Comparison of ENCODE assay signal across 23 cellular contexts in genomic region chr22:29208502-29208862, GRCh38. TPM values are rescaled to one million over a fixed set of nuclear protein-coding genes. Genes with fewer than 3 reads are reported as not detected.
DNase-seq lines count a peak whose midpoint lies in the region; ATAC-seq, FAIRE-seq and TF ChIP-seq lines count a peak whose summit lies in the region.
"Had no signal": no experiment of that assay in that cellular context is flagged by ENCODE, and none has a peak within 500 bp of the region (broad histone marks: within the 10 kb centered on the region; RNA-seq: fewer than 3 reads in every experiment).

No MANE protein-coding gene starts in this region.

- TF ChIP-seq CTCF in astrocyte of the cerebellum (IDR thresholded peaks at IDR 0.05; ENCODE audit: low read depth, low read length, missing control alignments) (peak; percentile 22), neural crest cell (conservative IDR thresholded peaks at IDR 0.05) (peak; percentile 31)

- H3K36me3 Mint-ChIP-seq in neural crest cell (ENCODE audit: low read depth), result no peaks in the 10 kb centered on the region
- H3K36me3 Mint-ChIP-seq: activated naive CD8-positive, alpha-beta T cell treated with anti-CD3 and anti-CD28 coated beads, Interleukin-2, amount 10 ng/mL, durations not matched to agents 7 days and 5 days; CD8-positive, alpha-beta T cell; IgD-negative memory B cell; immature natural killer cell had no signal

- peak overlapping the region in 1 of 11 experiments; percentile 19; a peak in 1 of 22 replicates for H3K9ac ChIP-seq in BLaER1 treated with 17β-estradiol and CSF1 and Interleukin-3, amounts not matched to agents 10 nM and 100 nM

- no peak overlapping the region for H3K27ac ChIP-seq in BLaER1 treated with 17β-estradiol and CSF1 and Interleukin-3, amounts not matched to agents 10 nM and 100 nM
- H3K27ac ChIP-seq: breast epithelium, left ventricle myocardium inferior, testis had no signal

- peaks cover 75 to 100% (median 98%) of the 10 kb centered on the region in 11 experiments for H3K27me3 ChIP-seq in BLaER1 treated with 17β-estradiol and CSF1 and Interleukin-3, amounts not matched to agents 10 nM and 100 nM
- H3K27me3 ChIP-seq: breast epithelium, testis had no signal

- no peaks in the 10 kb centered on the region for H3K9me3 ChIP-seq in BLaER1 treated with 17β-estradiol and CSF1 and Interleukin-3, amounts not matched to agents 10 nM and 100 nM (replicated peaks in 1 of 11)
- H3K9me3 ChIP-seq: breast epithelium, left ventricle myocardium inferior, testis had no signal

- 0 out of 20 replicates have a peak overlapping the region, but pooled peaks of 1 of the 10 experiments have one; percentile 20 for H3K4me3 ChIP-seq in BLaER1 treated with 17β-estradiol and CSF1 and Interleukin-3, amounts not matched to agents 10 nM and 100 nM
- no peak overlapping the region for H3K4me3 ChIP-seq in astrocyte of the cerebellum (ENCODE audit: low read depth, low read length)
- H3K4me3 ChIP-seq: breast epithelium, left ventricle myocardium inferior, testis had no signal

- ATAC-seq in HG03442 (IDR thresholded peaks at IDR 0.05; ENCODE audit: unreplicated experiment), result no peak
- ATAC-seq: CD8-positive, alpha-beta T cell; PC-3; right cardiac atrium had no signal

- peaks cover 33 to 52% (median 43%) of the 10 kb centered on the region in 10 experiments for H3K4me1 ChIP-seq in BLaER1 treated with 17β-estradiol and CSF1 and Interleukin-3, amounts not matched to agents 10 nM and 100 nM
- H3K4me1 ChIP-seq: breast epithelium had no signal

- peak; percentile 67 for FAIRE-seq in GM18507 (lab: Jason Lieb, UNC)

- H3K4me3 Mint-ChIP-seq in neural crest cell, result peak overlapping the region; percentile 56
- H3K4me3 Mint-ChIP-seq: activated naive CD8-positive, alpha-beta T cell treated with anti-CD3 and anti-CD28 coated beads, Interleukin-2, amount 10 ng/mL, durations not matched to agents 7 days and 5 days; CD8-positive, alpha-beta T cell; immature natural killer cell; T-helper 1 cell treated with Interleukin-12 subunit alpha and Interleukin-12 subunit beta and Interleukin-4 antibody, amounts not matched to agents 30 μg/mL and 1 μg/mL, for 36 hours had no signal

- H3K27me3 Mint-ChIP-seq in neural crest cell (ENCODE audit: low read depth), result peaks cover 13% of the 10 kb centered on the region

- in situ Hi-C loops in astrocyte of the cerebellum (cut with HindIII; ENCODE audit: low sequenced_read_pairs), result loop anchor here (5.0 kb wide), 1 partner anchor 96 kb away; no protein-coding TSS in a partner anchor

- peaks cover 42% of the 10 kb centered on the region for H3K4me1 Mint-ChIP-seq in neural crest cell

- H3K4me2 ChIP-seq in BLaER1 treated with 17β-estradiol and CSF1 and Interleukin-3, amounts not matched to agents 10 nM and 100 nM, result peak overlapping the region; percentile 61 to 79 (median 70)

- no peaks in the 10 kb centered on the region for H3K36me3 ChIP-seq in BLaER1 treated with 17β-estradiol and CSF1 and Interleukin-3, amounts not matched to agents 10 nM and 100 nM
- H3K36me3 ChIP-seq: breast epithelium, left ventricle myocardium inferior had no signal

- no peak overlapping the region for H3K27ac Mint-ChIP-seq in neural crest cell (ENCODE audit: unreplicated experiment)
- H3K27ac Mint-ChIP-seq: activated naive CD8-positive, alpha-beta T cell treated with anti-CD3 and anti-CD28 coated beads, Interleukin-2, amount 10 ng/mL, durations not matched to agents 7 days and 5 days; activated T-helper 2 cell treated with anti-CD3 and anti-CD28 coated beads, Interferon-gamma antibody, Interleukin-2, Interleukin-4, amounts not matched to agents 10 μg/mL and 5 μg/mL and 100 μg/mL, durations not matched to agents 14 hours and 24 hours and 36 hours; CD8-positive, alpha-beta T cell; immature natural killer cell; T-helper 1 cell treated with Interleukin-12 subunit alpha and Interleukin-12 subunit beta and Interleukin-4 antibody, amounts not matched to agents 30 μg/mL and 1 μg/mL, for 36 hours had no signal

- H3K9me3 Mint-ChIP-seq in neural crest cell, result no peaks in the 10 kb centered on the region
- H3K9me3 Mint-ChIP-seq: activated naive CD8-positive, alpha-beta T cell treated with anti-CD3 and anti-CD28 coated beads, Interleukin-2, amount 10 ng/mL, durations not matched to agents 7 days and 5 days; activated T-helper 2 cell treated with anti-CD3 and anti-CD28 coated beads, Interferon-gamma antibody, Interleukin-2, Interleukin-4, amounts not matched to agents 10 μg/mL and 5 μg/mL and 100 μg/mL, durations not matched to agents 14 hours and 24 hours and 36 hours; CD8-positive, alpha-beta T cell; immature natural killer cell; T-helper 1 cell treated with Interleukin-12 subunit alpha and Interleukin-12 subunit beta and Interleukin-4 antibody, amounts not matched to agents 30 μg/mL and 1 μg/mL, for 36 hours had no signal

- H4K20me1 ChIP-seq in BLaER1 treated with 17β-estradiol and CSF1 and Interleukin-3, amounts not matched to agents 10 nM and 100 nM, result peaks cover 0 to 86% (median 68%) of the 10 kb centered on the region in 11 experiments; a peak in 18 of 22 replicates

- DNase-seq in GM18507 (ENCODE audit: extremely low spot score, insufficient read length, low read depth), result no peak
- no peak for DNase-seq in astrocyte of the cerebellum (ENCODE audit: low read depth)
- no peak for DNase-seq in neural crest cell (ENCODE audit: low read depth, low spot score)
- no peak for DNase-seq in NCI-H526 treated with DMSO at 0.1 percent for 48 hours (lab: John Stamatoyannopoulos, UW)
- no peak for DNase-seq in stimulated activated CD4-positive, alpha-beta T cell treated with anti-CD3 and anti-CD28 coated beads, Interleukin-15, amount 100 ng/mL, for 24 hours
- no peak for DNase-seq in activated CD4-positive, alpha-beta T cell treated with anti-CD3 and anti-CD28 coated beads for 1 hour
- DNase-seq: activated CD8-positive, alpha-beta memory T cell treated with anti-CD3 and anti-CD28 coated beads, Interleukin-2, amount 50 U/mL, for 4 hours; activated naive CD8-positive, alpha-beta T cell treated with anti-CD3 and anti-CD28 coated beads, Interleukin-2, amount 10 ng/mL, durations not matched to agents 7 days and 5 days; CD8-positive, alpha-beta T cell; immature natural killer cell; NCI-H1694 treated with DMSO at 0.1 percent for 48 hours; NCI-H748 treated with DMSO at 0.1 percent for 48 hours; PC-3; right cardiac atrium; SHP77 treated with DMSO at 0.1 percent for 48 hours; testis had no signal

RNA-seq across cellular contexts. Expression of gene EMID1, which starts 2.8 kb away (rescaled TPM):
- 9.0 and 10.4 TPM in 2 replicates for total RNA-seq in neural crest cell
- total RNA-seq: activated naive CD8-positive, alpha-beta T cell treated with anti-CD3 and anti-CD28 coated beads, Interleukin-2, amount 10 ng/mL, durations not matched to agents 7 days and 5 days; CD8-positive, alpha-beta T cell had no signal

RNA-seq across cellular contexts. Expression of gene RHBDD3, which starts 59.3 kb away (rescaled TPM):
- total RNA-seq in neural crest cell, result 64.9 and 65.6 TPM in 2 replicates

RNA-seq across cellular contexts. Expression of gene EWSR1, which starts 59.6 kb away (rescaled TPM):
- 483 and 497 TPM in 2 replicates for total RNA-seq in neural crest cell
